10 cellular contexts compared by ENCODE assay signal in genomic region chr5:171989276-171989675, GRCh38. TPM values are rescaled to one million over a fixed set of nuclear protein-coding genes. Genes with fewer than 3 reads are reported as not detected.
A peak's percentile ranks its signal among the peaks of the same experiment; 100 is the strongest.
DNase-seq lines count a peak whose midpoint lies in the region; ATAC-seq, FAIRE-seq and TF ChIP-seq lines count a peak whose summit lies in the region.
"Had no signal": no experiment of that assay in that cellular context is flagged by ENCODE, and none has a peak within 500 bp of the region (broad histone marks: within the 10 kb centered on the region; RNA-seq: fewer than 3 reads in every experiment).

No MANE protein-coding gene starts in this region.

- H3K4me3 ChIP-seq in HAP-1 (no peak overlapping the region), hepatocyte (no peak overlapping the region)
- H3K4me3 ChIP-seq: prostate gland, SK-N-MC had no signal

- H3K79me2 ChIP-seq in hepatocyte = peaks cover 100% of the 10 kb centered on the region

- H2AFZ ChIP-seq in hepatocyte = no peak overlapping the region

- WGBS in hepatocyte (ENCODE audit: low lambda C conversion rate, missing lambda C conversion rate) = 94% methylated on average over 5 of the region's 5 CpGs

- in situ Hi-C loops in HAP-1 (cut with MboI; ENCODE audit: low sequenced_read_pairs) = no loop called here

- H3K4me2 ChIP-seq in hepatocyte = no peak overlapping the region

- H3K9me3 ChIP-seq in HAP-1 = no peaks in the 10 kb centered on the region
- H3K9me3 ChIP-seq in hepatocyte (ENCODE audit: low read depth) = no peaks in the 10 kb centered on the region
- H3K9me3 ChIP-seq: prostate gland had no signal

- peak; percentile 82 for FAIRE-seq in GM18507 (lab: Jason Lieb, UNC)

- 0 out of 2 replicates have a peak, but pooled peaks cover 3% of the 10 kb centered on the region for H3K36me3 ChIP-seq in HAP-1 (replicated peaks)
- H3K36me3 ChIP-seq in hepatocyte (replicated peaks; ENCODE audit: insufficient read depth, low read depth) = no peaks in the 10 kb centered on the region
- H3K36me3 ChIP-seq: prostate gland had no signal

- H3K27ac ChIP-seq in hepatocyte = no peak overlapping the region
- H3K27ac ChIP-seq: prostate gland, SK-N-MC had no signal

- ATAC-seq in GM21515 (IDR thresholded peaks at IDR 0.05; ENCODE audit: unreplicated experiment) = peak; percentile 54
- peak; percentile 53 for ATAC-seq in HG03457 (IDR thresholded peaks at IDR 0.05; ENCODE audit: unreplicated experiment)
- peak; percentile 96 for ATAC-seq in esophagus mucosa

- H3K9me2 ChIP-seq in hepatocyte (replicated peaks; ENCODE audit: insufficient read depth) = no peaks in the 10 kb centered on the region

- DNase-seq in GM18507 (ENCODE audit: extremely low spot score, insufficient read length, low read depth) (no peak), HAP-1 (ENCODE audit: low spot score in 2 of 2) (no peak), hepatocyte (ENCODE audit: low spot score) (no peak), NCI-H2227 treated with DMSO at 0.1 percent for 48 hours (lab: John Stamatoyannopoulos, UW) (no peak), NCI-H526 (lab: John Stamatoyannopoulos, UW) (no peak)

- peaks cover 91% of the 10 kb centered on the region for H4K20me1 ChIP-seq in hepatocyte (ENCODE audit: insufficient read depth, poor library complexity, severe bottlenecking)

- peaks cover 6% of the 10 kb centered on the region for H3K4me1 ChIP-seq in HAP-1
- H3K4me1 ChIP-seq in hepatocyte (ENCODE audit: insufficient read depth) = peaks cover 3% of the 10 kb centered on the region
- H3K4me1 ChIP-seq: prostate gland had no signal

- H3K27me3 ChIP-seq in HAP-1 (ENCODE audit: low read depth) = no peaks in the 10 kb centered on the region
- no peaks in the 10 kb centered on the region for H3K27me3 ChIP-seq in hepatocyte

- TF ChIP-seq CTCF in hepatocyte (IDR thresholded peaks at IDR 0.05; ENCODE audit: poor library complexity) = no peak

RNA-seq across cellular contexts. Expression of gene FBXW11, which starts 17.2 kb away (rescaled TPM):
- total RNA-seq in esophagus mucosa (45.9 TPM), hepatocyte (73.4 and 74.2 TPM in 2 replicates)
- polyA plus RNA-seq in hepatocyte = 26.7 and 38.0 TPM in 2 replicates
